In the genomic region with DNA sequence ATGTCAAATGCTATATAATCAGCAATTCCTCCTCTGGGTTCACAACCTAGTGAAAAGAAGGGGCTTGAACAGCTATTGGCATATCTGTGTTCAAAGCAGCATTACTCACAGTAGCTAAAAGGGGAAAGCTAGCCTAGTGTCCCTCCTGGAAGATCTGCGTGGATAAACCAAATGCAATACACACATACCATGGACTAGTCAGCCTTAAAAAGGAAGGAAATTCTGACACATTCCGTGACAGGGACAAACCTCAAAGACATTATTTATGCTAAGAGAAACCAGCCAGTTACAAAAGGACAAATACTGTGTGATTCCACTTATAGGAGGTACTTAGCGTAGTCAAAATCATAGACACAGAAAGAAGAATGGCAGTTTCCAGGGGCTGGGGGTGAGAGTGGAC, we compare ENCODE assay signal across 15 cellular contexts.
DNase-seq lines count a peak whose midpoint lies in the region; ATAC-seq and TF ChIP-seq lines count a peak whose summit lies in the region.
"Had no signal": no experiment of that assay in that cellular context is flagged by ENCODE, and none has a peak within 500 bp of the region (broad histone marks: within the 10 kb centered on the region; RNA-seq: fewer than 3 reads in every experiment).

No MANE protein-coding gene starts in this region.

- H3K36me3 Mint-ChIP-seq in activated naive CD8-positive, alpha-beta T cell treated with anti-CD3 and anti-CD28 coated beads, Interleukin-2, amount 10 ng/mL, durations not matched to agents 7 days and 5 days = peaks cover 25% of the 10 kb centered on the region
- no peaks in the 10 kb centered on the region for H3K36me3 Mint-ChIP-seq in activated naive CD8-positive, alpha-beta T cell treated with anti-CD3 and anti-CD28 coated beads for 36 hours

- POLR2A ChIA-PET in activated naive CD8-positive, alpha-beta T cell treated with anti-CD3 and anti-CD28 coated beads, Interleukin-2, amount 10 ng/mL, durations not matched to agents 7 days and 5 days (lab: Charles Lee) = interaction anchor here (0.6 to 0.7 kb wide), 2 partner anchors 83 to 164 kb away, joined by 3 to 4 read pairs; no protein-coding TSS in a partner anchor

- H3K36me3 ChIP-seq in Peyer's patch (no peaks in the 10 kb centered on the region), esophagus squamous epithelium (no peaks in the 10 kb centered on the region), stomach (no peaks in the 10 kb centered on the region)
- H3K36me3 ChIP-seq: thoracic aorta had no signal

- DNase-seq in activated naive CD8-positive, alpha-beta T cell treated with anti-CD3 and anti-CD28 coated beads, Interleukin-2, amount 10 ng/mL, durations not matched to agents 7 days and 5 days = no peak
- DNase-seq in activated naive CD8-positive, alpha-beta T cell treated with anti-CD3 and anti-CD28 coated beads for 36 hours = no peak
- DNase-seq in Peyer's patch (peak in 1 of 3 donors; percentile 18), esophagus squamous epithelium (lab: John Stamatoyannopoulos, UW) (no peak), stomach (no peak), NCI-H345 treated with DMSO at 0.1 percent for 48 hours (lab: John Stamatoyannopoulos, UW; ENCODE audit: unreplicated experiment) (no peak), HK-2 (ENCODE audit: unreplicated experiment) (no peak)
- DNase-seq: activated T-cell treated with anti-CD3 and anti-CD28 coated beads, Interleukin-2, amount 50 U/mL, for 4 hours; central memory CD4-positive, alpha-beta T cell; kidney glomerular epithelial cell; NCI-H2171 treated with DMSO at 0.1 percent for 48 hours; stimulated activated CD4-positive, alpha-beta T cell treated with anti-CD3 and anti-CD28 coated beads, Interleukin-4, amount 100 ng/mL, for 24 hours had no signal

- intact Hi-C loops in esophagus squamous epithelium (cut with DNase I) (no loop called here), stomach (cut with DNase I; ENCODE audit: low total_unique reads) (no loop called here)

- H3K27me3 ChIP-seq in Peyer's patch (no peaks in the 10 kb centered on the region), esophagus squamous epithelium (no peaks in the 10 kb centered on the region), stomach (no peaks in the 10 kb centered on the region)

- H3K27ac Mint-ChIP-seq in activated naive CD8-positive, alpha-beta T cell treated with anti-CD3 and anti-CD28 coated beads, Interleukin-2, amount 10 ng/mL, durations not matched to agents 7 days and 5 days = peak overlapping the region; percentile 45
- H3K27ac Mint-ChIP-seq in activated naive CD8-positive, alpha-beta T cell treated with anti-CD3 and anti-CD28 coated beads for 36 hours = no peak overlapping the region

- TF ChIP-seq CTCF in Peyer's patch (IDR thresholded peaks at IDR 0.05) = no peak
- TF ChIP-seq CTCF in esophagus squamous epithelium (IDR thresholded peaks at IDR 0.05) = no peak
- no peak for TF ChIP-seq CTCF in stomach (IDR thresholded peaks at IDR 0.05)

- H3K27me3 Mint-ChIP-seq in activated naive CD8-positive, alpha-beta T cell treated with anti-CD3 and anti-CD28 coated beads, Interleukin-2, amount 10 ng/mL, durations not matched to agents 7 days and 5 days = no peaks in the 10 kb centered on the region
- no peaks in the 10 kb centered on the region for H3K27me3 Mint-ChIP-seq in activated naive CD8-positive, alpha-beta T cell treated with anti-CD3 and anti-CD28 coated beads for 36 hours

- H3K4me3 Mint-ChIP-seq in activated naive CD8-positive, alpha-beta T cell treated with anti-CD3 and anti-CD28 coated beads, Interleukin-2, amount 10 ng/mL, durations not matched to agents 7 days and 5 days = peak overlapping the region; percentile 10
- H3K4me3 Mint-ChIP-seq in activated naive CD8-positive, alpha-beta T cell treated with anti-CD3 and anti-CD28 coated beads for 36 hours = no peak overlapping the region
- H3K4me3 Mint-ChIP-seq: activated T-cell treated with anti-CD3 and anti-CD28 coated beads, Interleukin-2, amount 50 U/mL, for 4 hours had no signal

- H3K9me3 ChIP-seq in Peyer's patch (no peaks in the 10 kb centered on the region), esophagus squamous epithelium (no peaks in the 10 kb centered on the region), stomach (no peaks in the 10 kb centered on the region)
- H3K9me3 ChIP-seq: thoracic aorta had no signal

- WGBS in esophagus squamous epithelium, 2 donors = 62 to 72% methylated on average over 3 of the region's 3 CpGs
- WGBS in stomach, 5 donors = 54 to 86% (median 73%) methylated on average over 3 of the region's 3 CpGs

- no peak overlapping the region for H3K4me3 ChIP-seq in Peyer's patch
- H3K4me3 ChIP-seq in esophagus squamous epithelium = no peak overlapping the region
- H3K4me3 ChIP-seq in stomach = no peak overlapping the region
- H3K4me3 ChIP-seq: thoracic aorta had no signal

- H3K27ac ChIP-seq in Peyer's patch (peak overlapping the region in 1 of 4 donors; percentile 82), esophagus squamous epithelium (peak overlapping the region in 3 of 4 donors; percentile 5 to 79 (median 77)), stomach (peak overlapping the region in 4 of 5 donors; percentile 18 to 86 (median 40))
- H3K27ac ChIP-seq: VCaP had no signal

- H3K4me1 ChIP-seq in Peyer's patch (peaks cover 0 to 26% (median 15%) of the 10 kb centered on the region in 4 donors), esophagus squamous epithelium (peaks cover 8 to 76% (median 24%) of the 10 kb centered on the region in 3 donors), stomach (peaks cover 22 to 91% (median 54%) of the 10 kb centered on the region in 4 donors)

- TF ChIP-seq POLR2A in Peyer's patch (IDR thresholded peaks at IDR 0.05) (peak; percentile 14 to 37), esophagus squamous epithelium (IDR thresholded peaks at IDR 0.05) (no peak), stomach (IDR thresholded peaks at IDR 0.05) (no peak)

- no peaks in the 10 kb centered on the region for H3K9me3 Mint-ChIP-seq in activated naive CD8-positive, alpha-beta T cell treated with anti-CD3 and anti-CD28 coated beads, Interleukin-2, amount 10 ng/mL, durations not matched to agents 7 days and 5 days
- no peaks in the 10 kb centered on the region for H3K9me3 Mint-ChIP-seq in activated naive CD8-positive, alpha-beta T cell treated with anti-CD3 and anti-CD28 coated beads for 36 hours
- H3K9me3 Mint-ChIP-seq: activated T-cell treated with anti-CD3 and anti-CD28 coated beads, Interleukin-2, amount 50 U/mL, for 4 hours had no signal

- TF ChIP-seq EP300 in stomach (IDR thresholded peaks at IDR 0.05) = peak; percentile 31

- peaks cover 36% of the 10 kb centered on the region for H3K4me1 Mint-ChIP-seq in activated naive CD8-positive, alpha-beta T cell treated with anti-CD3 and anti-CD28 coated beads, Interleukin-2, amount 10 ng/mL, durations not matched to agents 7 days and 5 days
- H3K4me1 Mint-ChIP-seq in activated naive CD8-positive, alpha-beta T cell treated with anti-CD3 and anti-CD28 coated beads for 36 hours = peaks cover 46% of the 10 kb centered on the region

- no peak for ATAC-seq in activated naive CD8-positive, alpha-beta T cell treated with anti-CD3 and anti-CD28 coated beads, Interleukin-2, amount 10 ng/mL, durations not matched to agents 7 days and 5 days (ENCODE audit: low read depth)
- ATAC-seq in HG02571 (IDR thresholded peaks at IDR 0.05; ENCODE audit: unreplicated experiment) = no peak
- ATAC-seq: activated T-cell treated with anti-CD3 and anti-CD28 coated beads, Interleukin-2, amount 50 U/mL, for 4 hours had no signal

Comparison
In these comparisons a context has a peak if more than half of its experiments do, and no peak if none do; other contexts are left out.
1. POLR2A ChIP-seq: peak in Peyer's patch (2 of 2); none in esophagus squamous epithelium (0 of 4) and stomach (0 of 4).